ENCODE assay signal across 1 cellular context in the genomic region with DNA sequence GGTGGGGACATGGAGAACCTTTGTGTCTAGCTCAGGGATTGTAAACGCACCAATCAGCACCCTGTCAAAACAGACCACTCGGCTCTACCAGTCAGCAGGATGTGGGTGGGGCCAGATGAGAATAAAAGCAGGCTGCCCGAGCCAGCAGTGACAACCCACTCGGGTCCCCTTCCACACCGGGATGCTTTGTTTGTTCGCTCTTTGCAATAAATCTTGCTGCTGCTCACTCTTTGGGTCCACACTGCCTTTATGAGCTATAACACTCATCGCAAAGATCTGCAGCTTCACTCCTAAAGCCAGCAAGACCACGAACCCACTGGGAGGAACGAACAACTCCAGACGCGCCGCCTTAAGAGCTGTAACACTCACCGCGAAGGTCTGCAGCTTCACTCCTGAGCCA.
TF ChIP-seq lines count a peak whose summit lies in the region.

No MANE protein-coding gene starts in this region.

TF ChIP-seq in HepG2, 621 proteins besides CTCF, POLR2A, EP300 and RAD21:
- TF ChIP-seq NFYB (CRISPR knock-in tag; IDR thresholded peaks at IDR 0.05): peak; percentile 6; the same call in 1 of the 2 replicates
